9 cellular contexts compared by ENCODE assay signal in genomic region chr22:37562049-37562784, GRCh38. TPM values are rescaled to one million over a fixed set of nuclear protein-coding genes. Genes with fewer than 3 reads are reported as not detected.
DNase-seq lines count a peak whose midpoint lies in the region; ATAC-seq and TF ChIP-seq lines count a peak whose summit lies in the region.
"Had no signal": no experiment of that assay in that cellular context is flagged by ENCODE, and none has a peak within 500 bp of the region (broad histone marks: within the 10 kb centered on the region; RNA-seq: fewer than 3 reads in every experiment).

No MANE protein-coding gene starts in this region.

- H3K36me3 ChIP-seq in breast epithelium (no peaks in the 10 kb centered on the region), mesodermal cell (ENCODE audit: control insufficient read depth, insufficient read depth, low read length) (peaks cover 39% of the 10 kb centered on the region), tibial nerve (peaks cover 0 to 15% (median 0%) of the 10 kb centered on the region in 3 donors)

- no peak for ATAC-seq in activated naive CD4-positive, alpha-beta T cell treated with anti-CD3 and anti-CD28 coated beads, Interleukin-2, amount 50 U/mL, for 72 hours
- ATAC-seq in GM21360 (IDR thresholded peaks at IDR 0.05; ENCODE audit: unreplicated experiment), result no peak
- no peak for ATAC-seq in GM21717 (IDR thresholded peaks at IDR 0.05; ENCODE audit: unreplicated experiment)

- H3K4me1 Mint-ChIP-seq in activated naive CD4-positive, alpha-beta T cell treated with anti-CD3 and anti-CD28 coated beads for 36 hours (ENCODE audit: low read depth), result peaks cover 25% of the 10 kb centered on the region

- intact Hi-C loops in activated naive CD4-positive, alpha-beta T cell treated with anti-CD3 and anti-CD28 coated beads for 36 hours (cut with micrococcal nuclease), result no loop called here
- intact Hi-C loops in breast epithelium (cut with DNase I; ENCODE audit: low total_unique reads), result no loop called here

- H3K27ac ChIP-seq in breast epithelium, result peak overlapping the region; percentile 97 to 99
- H3K27ac ChIP-seq in mesodermal cell (ENCODE audit: low read depth, low read length, severe bottlenecking), result peak overlapping the region; percentile 97
- H3K27ac ChIP-seq in tibial nerve, result peak overlapping the region; percentile 97 to 100 (median 100)

- H3K27me3 ChIP-seq in breast epithelium, result no peaks in the 10 kb centered on the region
- H3K27me3 ChIP-seq in tibial nerve, result no peaks in the 10 kb centered on the region

- H3K27ac Mint-ChIP-seq in activated naive CD4-positive, alpha-beta T cell treated with anti-CD3 and anti-CD28 coated beads for 36 hours, result no peak overlapping the region
- no peak overlapping the region for H3K27ac Mint-ChIP-seq in activated naive CD4-positive, alpha-beta T cell treated with anti-CD3 and anti-CD28 coated beads, Interleukin-2, amount 50 U/mL, for 72 hours

- H3K4me1 ChIP-seq in breast epithelium (peaks cover 7 to 39% of the 10 kb centered on the region in 2 donors), mesodermal cell (ENCODE audit: control insufficient read depth, insufficient read depth, low read length, poor library complexity, severe bottlenecking) (peaks cover 49% of the 10 kb centered on the region), tibial nerve (peaks cover 5 to 72% (median 55%) of the 10 kb centered on the region in 4 donors)

- CTCF ChIA-PET in activated naive CD4-positive, alpha-beta T cell treated with anti-CD3 and anti-CD28 coated beads for 36 hours (lab: Charles Lee), result interaction anchor here (0.6 to 16.1 kb wide), 11 partner anchors 8 to 623 kb away, joined by 3 to 496 read pairs (median 3); partner anchors contain the start of gene MFNG

- peak in 1 of 3 donors; percentile 29 for TF ChIP-seq CTCF in breast epithelium (IDR thresholded peaks at IDR 0.05)
- no peak for TF ChIP-seq CTCF in tibial nerve (IDR thresholded peaks at IDR 0.05)

- no peak for TF ChIP-seq EP300 in tibial nerve (IDR thresholded peaks at IDR 0.05)

- H3K9me3 ChIP-seq in breast epithelium (no peaks in the 10 kb centered on the region), mesodermal cell (ENCODE audit: control insufficient read depth, low read length) (no peaks in the 10 kb centered on the region), tibial nerve (no peaks in the 10 kb centered on the region)

- H3K4me3 Mint-ChIP-seq in activated naive CD4-positive, alpha-beta T cell treated with anti-CD3 and anti-CD28 coated beads for 36 hours, result peak overlapping the region; percentile 62

- H3K36me3 Mint-ChIP-seq in activated naive CD4-positive, alpha-beta T cell treated with anti-CD3 and anti-CD28 coated beads for 36 hours (ENCODE audit: low read depth), result no peaks in the 10 kb centered on the region
- H3K36me3 Mint-ChIP-seq in activated naive CD4-positive, alpha-beta T cell treated with anti-CD3 and anti-CD28 coated beads, Interleukin-2, amount 50 U/mL, for 72 hours, result peaks cover 0 to 8% of the 10 kb centered on the region in 2 donors

- H3K9me3 Mint-ChIP-seq in activated naive CD4-positive, alpha-beta T cell treated with anti-CD3 and anti-CD28 coated beads for 36 hours, result no peaks in the 10 kb centered on the region
- H3K9me3 Mint-ChIP-seq in activated naive CD4-positive, alpha-beta T cell treated with anti-CD3 and anti-CD28 coated beads, Interleukin-2, amount 50 U/mL, for 72 hours, result no peaks in the 10 kb centered on the region

- no peak for DNase-seq in activated naive CD4-positive, alpha-beta T cell treated with anti-CD3 and anti-CD28 coated beads for 36 hours
- no peak for DNase-seq in activated naive CD4-positive, alpha-beta T cell treated with anti-CD3 and anti-CD28 coated beads, Interleukin-2, amount 50 U/mL, for 72 hours (ENCODE audit: low spot score in 2 of 2)
- no peak for DNase-seq in breast epithelium (ENCODE audit: low spot score in 2 of 2)
- DNase-seq in tibial nerve (ENCODE audit: low spot score in 2 of 2), result no peak
- DNase-seq in activated CD4-positive, CD25-positive, alpha-beta regulatory T cell (lab: John Stamatoyannopoulos, UW), result no peak

- 91 to 93% methylated on average over 5 to 9 of the region's 14 CpGs for WGBS in mesodermal cell (ENCODE audit: insufficient coverage in 2 of 2), 2 experiments
- WGBS in tibial nerve, 2 donors, result 53 to 58% methylated on average over 13 to 14 of the region's 14 CpGs

- H3K4me3 ChIP-seq in breast epithelium, result peak overlapping the region; percentile 73 to 80 (median 77)
- H3K4me3 ChIP-seq in mesodermal cell (ENCODE audit: extremely low read depth, insufficient read depth, low read length, poor library complexity, severe bottlenecking), result peak overlapping the region; percentile 77
- H3K4me3 ChIP-seq in tibial nerve, result peak overlapping the region; percentile 65 to 100 (median 95)

- TF ChIP-seq POLR2A in breast epithelium (IDR thresholded peaks at IDR 0.05) (no peak), tibial nerve (IDR thresholded peaks at IDR 0.05) (no peak)

- H3K27me3 Mint-ChIP-seq in activated naive CD4-positive, alpha-beta T cell treated with anti-CD3 and anti-CD28 coated beads for 36 hours (ENCODE audit: low read depth), result peaks cover 33% of the 10 kb centered on the region

RNA-seq across cellular contexts. Expression of gene CDC42EP1, which starts 1.9 kb away (rescaled TPM):
- 1 to 10 TPM; 1.9 to 2.8 TPM for total RNA-seq in activated naive CD4-positive, alpha-beta T cell treated with anti-CD3 and anti-CD28 coated beads for 36 hours
- total RNA-seq in activated naive CD4-positive, alpha-beta T cell treated with anti-CD3 and anti-CD28 coated beads, Interleukin-2, amount 50 U/mL, for 72 hours, result 1 to 10 TPM in 1 of 2 donors, under 1 TPM in 1; 0.09 to 1.9 TPM
- total RNA-seq in breast epithelium (10 to 100 TPM; 13.8 to 43.0 (median 29.8) TPM), tibial nerve (10 to 100 TPM; 28.4 to 53.4 (median 33.4) TPM)
- 82.1 TPM for polyA plus RNA-seq in mesodermal cell (2013, experiment 1 of 2)
- polyA plus RNA-seq in mesodermal cell (2013, experiment 2 of 2), result 64.8 TPM

RNA-seq across cellular contexts. Expression of gene LGALS2, which starts 17.7 kb away (rescaled TPM):
- not detected for total RNA-seq in activated naive CD4-positive, alpha-beta T cell treated with anti-CD3 and anti-CD28 coated beads for 36 hours
- total RNA-seq in activated naive CD4-positive, alpha-beta T cell treated with anti-CD3 and anti-CD28 coated beads, Interleukin-2, amount 50 U/mL, for 72 hours, result not detected
- total RNA-seq in breast epithelium (under 1 TPM in 2 of 3 donors, not detected in 1; 0.80 to 0.88 TPM), tibial nerve (not detected)
- polyA plus RNA-seq in mesodermal cell (2013, experiment 1 of 2), result not detected
- polyA plus RNA-seq in mesodermal cell (2013, experiment 2 of 2), result not detected
- total RNA-seq: activated CD8-positive, alpha-beta memory T cell treated with anti-CD3 and anti-CD28 coated beads for 36 hours had no signal

RNA-seq across cellular contexts. Expression of gene CARD10, which starts 43.0 kb away (rescaled TPM):
- not detected for total RNA-seq in activated naive CD4-positive, alpha-beta T cell treated with anti-CD3 and anti-CD28 coated beads for 36 hours
- total RNA-seq in activated naive CD4-positive, alpha-beta T cell treated with anti-CD3 and anti-CD28 coated beads, Interleukin-2, amount 50 U/mL, for 72 hours, result under 1 TPM; 0.09 to 0.51 TPM
- total RNA-seq in breast epithelium (10 to 100 TPM in 2 of 3 donors, 1 to 10 TPM in 1; 2.9 to 12.1 (median 10.2) TPM), tibial nerve (10 to 100 TPM; 12.5 to 21.6 (median 17.0) TPM)
- polyA plus RNA-seq in mesodermal cell (2013, experiment 1 of 2), result 9.3 TPM
- polyA plus RNA-seq in mesodermal cell (2013, experiment 2 of 2), result 7.5 TPM

RNA-seq across cellular contexts. Expression of gene GGA1, which starts 46.4 kb away (rescaled TPM):
- 10 to 100 TPM; 46.1 to 49.1 TPM for total RNA-seq in activated naive CD4-positive, alpha-beta T cell treated with anti-CD3 and anti-CD28 coated beads for 36 hours
- 10 to 100 TPM; 68.8 to 83.9 TPM for total RNA-seq in activated naive CD4-positive, alpha-beta T cell treated with anti-CD3 and anti-CD28 coated beads, Interleukin-2, amount 50 U/mL, for 72 hours
- total RNA-seq in breast epithelium (10 to 100 TPM; 36.6 to 63.9 (median 54.7) TPM), tibial nerve (10 to 100 TPM; 66.3 to 99.0 (median 77.2) TPM)
- 54.8 TPM for polyA plus RNA-seq in mesodermal cell (2013, experiment 1 of 2)
- 44.0 TPM for polyA plus RNA-seq in mesodermal cell (2013, experiment 2 of 2)
